ENCODE assay signal across 18 cellular contexts in the genomic region with DNA sequence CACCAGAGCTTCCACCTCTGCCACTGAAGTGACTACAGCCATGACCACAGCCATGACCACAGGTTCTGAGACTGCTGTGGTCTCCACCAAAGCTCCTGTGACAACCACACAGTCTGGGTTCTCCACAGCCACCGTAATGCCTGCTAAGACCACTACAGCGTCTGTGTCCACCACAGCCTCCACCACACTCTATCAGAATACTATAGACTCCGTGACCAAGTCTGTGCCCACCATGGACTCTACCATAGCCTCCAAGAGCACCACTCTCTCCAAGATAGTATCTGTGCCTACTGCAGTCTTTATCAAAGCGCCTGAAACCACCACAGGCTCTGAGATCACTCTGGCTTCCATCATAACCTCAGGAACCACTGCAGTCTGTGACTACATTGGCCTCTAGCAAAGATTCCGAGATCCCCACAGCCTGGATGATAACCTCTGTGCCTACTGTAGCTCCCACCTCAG. TPM values are rescaled to one million over a fixed set of nuclear protein-coding genes. Genes with fewer than 3 reads are reported as not detected.
"Had no signal": no experiment of that assay in that cellular context is flagged by ENCODE, and none has a peak within 500 bp of the region (broad histone marks: within the 10 kb centered on the region; RNA-seq: fewer than 3 reads in every experiment).

No MANE protein-coding gene starts in this region.

- H3K9ac ChIP-seq: parathyroid adenoma had no signal

- H2AFZ ChIP-seq: parathyroid adenoma had no signal

- H3K36me3 ChIP-seq: heart right ventricle, right lobe of liver, upper lobe of right lung had no signal

- ATAC-seq: left ventricle myocardium superior, upper lobe of right lung had no signal

- H3K9me3 Mint-ChIP-seq: activated T-helper 2 cell treated with anti-CD3 and anti-CD28 coated beads, Interferon-gamma antibody, Interleukin-2, Interleukin-4, amounts not matched to agents 10 μg/mL and 5 μg/mL and 100 μg/mL, durations not matched to agents 14 hours and 24 hours and 36 hours had no signal

- H3K9me3 ChIP-seq: heart right ventricle, right lobe of liver, upper lobe of right lung had no signal

- H3K4me3 ChIP-seq: heart right ventricle, right lobe of liver, smooth muscle cell, upper lobe of right lung had no signal

- H3K27ac Mint-ChIP-seq: activated T-helper 2 cell treated with anti-CD3 and anti-CD28 coated beads, Interferon-gamma antibody, Interleukin-2, Interleukin-4, amounts not matched to agents 10 μg/mL and 5 μg/mL and 100 μg/mL, durations not matched to agents 14 hours and 24 hours and 36 hours had no signal

- H3K4me3 Mint-ChIP-seq: naive B cell had no signal

- H3K79me2 ChIP-seq: parathyroid adenoma had no signal

- H3K4me2 ChIP-seq: smooth muscle cell had no signal

- H3K4me1 ChIP-seq: upper lobe of right lung had no signal

- H3K27ac ChIP-seq: heart right ventricle, parathyroid adenoma, right lobe of liver, upper lobe of right lung had no signal

- H3K27me3 ChIP-seq: right lobe of liver, upper lobe of right lung had no signal

- DNase-seq: activated CD4-positive, alpha-beta T cell treated with anti-CD3 and anti-CD28 coated beads, Interleukin-2, amount 50 U/mL, for 1 hour; activated naive CD4-positive, alpha-beta T cell treated with Interleukin-2 at 50 U/mL for 16 hours; activated T-cell treated with anti-CD3 and anti-CD28 coated beads for 4 hours; aorta; cerebellar nuclear complex; cortex of kidney; heart right ventricle; left ventricle myocardium superior; naive B cell; right lobe of liver; stimulated activated CD4-positive, alpha-beta T cell treated with anti-CD3 and anti-CD28 coated beads, Interleukin-4, amount 100 ng/mL, for 1 hour; upper lobe of right lung had no signal

RNA-seq across cellular contexts. Expression of gene MUC21, which starts 18.3 kb away (rescaled TPM):
- total RNA-seq: activated CD8-positive, alpha-beta memory T cell treated with anti-CD3 and anti-CD28 coated beads for 36 hours; activated T-helper 2 cell treated with anti-CD3 and anti-CD28 coated beads, Interferon-gamma antibody, Interleukin-2, Interleukin-4, amounts not matched to agents 10 μg/mL and 5 μg/mL and 100 μg/mL, durations not matched to agents 14 hours and 24 hours and 36 hours; aorta; heart right ventricle; left ventricle myocardium superior; mononuclear cell; smooth muscle cell; T-helper 1 cell treated with Interleukin-12 subunit alpha and Interleukin-12 subunit beta and Interleukin-4 antibody, amounts not matched to agents 30 ng/mL and 1 ng/mL, for 36 hours had no signal
- polyA plus RNA-seq: smooth muscle cell had no signal

RNA-seq across cellular contexts. Expression of gene MUCL3, which starts 24.4 kb away (rescaled TPM):
- total RNA-seq: activated CD8-positive, alpha-beta memory T cell treated with anti-CD3 and anti-CD28 coated beads for 36 hours; activated T-helper 2 cell treated with anti-CD3 and anti-CD28 coated beads, Interferon-gamma antibody, Interleukin-2, Interleukin-4, amounts not matched to agents 10 μg/mL and 5 μg/mL and 100 μg/mL, durations not matched to agents 14 hours and 24 hours and 36 hours; aorta; left ventricle myocardium superior; mononuclear cell; right lobe of liver; T-helper 1 cell treated with Interleukin-12 subunit alpha and Interleukin-12 subunit beta and Interleukin-4 antibody, amounts not matched to agents 30 ng/mL and 1 ng/mL, for 36 hours had no signal
- polyA plus RNA-seq: heart right ventricle, smooth muscle cell had no signal

RNA-seq across cellular contexts. Expression of gene SFTA2, which starts 33.2 kb away (rescaled TPM):
- total RNA-seq: activated CD8-positive, alpha-beta memory T cell treated with anti-CD3 and anti-CD28 coated beads for 36 hours; activated T-helper 2 cell treated with anti-CD3 and anti-CD28 coated beads, Interferon-gamma antibody, Interleukin-2, Interleukin-4, amounts not matched to agents 10 μg/mL and 5 μg/mL and 100 μg/mL, durations not matched to agents 14 hours and 24 hours and 36 hours; aorta; heart right ventricle; left ventricle myocardium superior; mononuclear cell; right lobe of liver; smooth muscle cell; T-helper 1 cell treated with Interleukin-12 subunit alpha and Interleukin-12 subunit beta and Interleukin-4 antibody, amounts not matched to agents 30 ng/mL and 1 ng/mL, for 36 hours had no signal
- polyA plus RNA-seq: heart right ventricle, smooth muscle cell had no signal

RNA-seq across cellular contexts. Expression of gene MUC22, which starts 45.1 kb away (rescaled TPM):
- total RNA-seq: activated CD8-positive, alpha-beta memory T cell treated with anti-CD3 and anti-CD28 coated beads for 36 hours; activated T-helper 2 cell treated with anti-CD3 and anti-CD28 coated beads, Interferon-gamma antibody, Interleukin-2, Interleukin-4, amounts not matched to agents 10 μg/mL and 5 μg/mL and 100 μg/mL, durations not matched to agents 14 hours and 24 hours and 36 hours; aorta; mononuclear cell; right lobe of liver; smooth muscle cell; T-helper 1 cell treated with Interleukin-12 subunit alpha and Interleukin-12 subunit beta and Interleukin-4 antibody, amounts not matched to agents 30 ng/mL and 1 ng/mL, for 36 hours; upper lobe of right lung had no signal
- polyA plus RNA-seq: aorta, smooth muscle cell had no signal
